ENCODE assay signal across 19 cellular contexts in genomic region chr1:201632364-201632952, GRCh38.
"Had no signal": no experiment of that assay in that cellular context is flagged by ENCODE, and none has a peak within 500 bp of the region (broad histone marks: within the 10 kb centered on the region; RNA-seq: fewer than 3 reads in every experiment).

No MANE protein-coding gene starts in this region.

- DNase-seq: activated CD4-positive, alpha-beta T cell treated with anti-CD3 and anti-CD28 coated beads, Interleukin-2, amount 10 ng/mL, durations not matched to agents 7 days and 5 days; activated CD8-positive, alpha-beta memory T cell treated with anti-CD3 and anti-CD28 coated beads, Interleukin-2, amount 50 U/mL, for 4 hours; activated effector memory CD4-positive, alpha-beta T cell treated with anti-CD3 and anti-CD28 coated beads, Interleukin-2, amount 50 U/mL, for 16 hours; activated naive CD4-positive, alpha-beta T cell treated with anti-CD3 and anti-CD28 coated beads, Interleukin-2, amount 50 U/mL, for 16 hours; activated T-cell treated with anti-CD3 and anti-CD28 coated beads, Interleukin-2, amount 50 U/mL, for 4 hours; aorta; effector CD8-positive, alpha-beta T cell had no signal

- H3K9me3 Mint-ChIP-seq: activated CD4-positive, alpha-beta T cell treated with anti-CD3 and anti-CD28 coated beads, Interleukin-2, amount 10 ng/mL, durations not matched to agents 7 days and 5 days; activated T-cell treated with anti-CD3 and anti-CD28 coated beads, Interleukin-2, amount 50 U/mL, for 4 hours; dendritic cell treated with granulocyte-macrophage colony-stimulating factor and Interleukin-4, amounts not matched to agents 40 ng/mL and 50 ng/mL, for 4 days; mesothelial cell of epicardium; neural crest cell; stimulated activated naive CD8-positive, alpha-beta T cell treated with anti-CD3 and anti-CD28 coated beads, Interleukin-15, Interleukin-2, amounts not matched to agents 100 ng/mL and 50 ng/mL, for 24 hours; T-helper 2 cell treated with Interferon-gamma antibody and Interleukin-4, amounts not matched to agents 5 μg/mL and 100 μg/mL, for 36 hours; type B pancreatic cell had no signal

- H3K9me3 ChIP-seq: esophagus muscularis mucosa, prostate gland, right atrium auricular region had no signal

- H3K36me3 Mint-ChIP-seq: type B pancreatic cell had no signal

- H3K27ac Mint-ChIP-seq: activated CD4-positive, alpha-beta T cell treated with anti-CD3 and anti-CD28 coated beads, Interleukin-2, amount 10 ng/mL, durations not matched to agents 7 days and 5 days; dendritic cell treated with granulocyte-macrophage colony-stimulating factor and Interleukin-4, amounts not matched to agents 40 ng/mL and 50 ng/mL, for 4 days; mesothelial cell of epicardium; stimulated activated naive CD8-positive, alpha-beta T cell treated with anti-CD3 and anti-CD28 coated beads, Interleukin-15, Interleukin-2, amounts not matched to agents 100 ng/mL and 50 ng/mL, for 24 hours; T-helper 2 cell treated with Interferon-gamma antibody and Interleukin-4, amounts not matched to agents 5 μg/mL and 100 μg/mL, for 36 hours; type B pancreatic cell had no signal

- H3K4me3 Mint-ChIP-seq: activated CD4-positive, alpha-beta T cell treated with anti-CD3 and anti-CD28 coated beads, Interleukin-2, amount 10 ng/mL, durations not matched to agents 7 days and 5 days; activated T-cell treated with anti-CD3 and anti-CD28 coated beads, Interleukin-2, amount 50 U/mL, for 4 hours; dendritic cell treated with granulocyte-macrophage colony-stimulating factor and Interleukin-4, amounts not matched to agents 40 ng/mL and 50 ng/mL, for 4 days; mesothelial cell of epicardium; neural crest cell; stimulated activated naive CD8-positive, alpha-beta T cell treated with anti-CD3 and anti-CD28 coated beads, Interleukin-15, Interleukin-2, amounts not matched to agents 100 ng/mL and 50 ng/mL, for 24 hours; T-helper 2 cell treated with Interferon-gamma antibody and Interleukin-4, amounts not matched to agents 5 μg/mL and 100 μg/mL, for 36 hours; type B pancreatic cell had no signal

- H3K4me1 ChIP-seq: prostate gland had no signal

- H3K27ac ChIP-seq: esophagus muscularis mucosa, prostate gland, right atrium auricular region, SK-N-MC had no signal

- H3K4me3 ChIP-seq: esophagus muscularis mucosa, lung, prostate gland, right atrium auricular region, SK-N-MC had no signal

- ATAC-seq: activated CD4-positive, CD25-positive, alpha-beta regulatory T cell treated with anti-CD3 and anti-CD28 coated beads, Interleukin-2, amount 50 U/mL, for 24 hours; activated T-cell treated with anti-CD3 and anti-CD28 coated beads, Interleukin-2, amount 50 U/mL, for 4 hours had no signal

- H3K27me3 Mint-ChIP-seq: activated CD4-positive, alpha-beta T cell treated with anti-CD3 and anti-CD28 coated beads, Interleukin-2, amount 10 ng/mL, durations not matched to agents 7 days and 5 days; dendritic cell treated with granulocyte-macrophage colony-stimulating factor and Interleukin-4, amounts not matched to agents 40 ng/mL and 50 ng/mL, for 4 days; stimulated activated naive CD8-positive, alpha-beta T cell treated with anti-CD3 and anti-CD28 coated beads, Interleukin-15, Interleukin-2, amounts not matched to agents 100 ng/mL and 50 ng/mL, for 24 hours; type B pancreatic cell had no signal

- H3K4me1 Mint-ChIP-seq: activated CD4-positive, alpha-beta T cell treated with anti-CD3 and anti-CD28 coated beads, Interleukin-2, amount 10 ng/mL, durations not matched to agents 7 days and 5 days had no signal

- H3K36me3 ChIP-seq: prostate gland, right atrium auricular region had no signal

- H3K27me3 ChIP-seq: esophagus muscularis mucosa, right atrium auricular region had no signal
